In the genomic region with DNA sequence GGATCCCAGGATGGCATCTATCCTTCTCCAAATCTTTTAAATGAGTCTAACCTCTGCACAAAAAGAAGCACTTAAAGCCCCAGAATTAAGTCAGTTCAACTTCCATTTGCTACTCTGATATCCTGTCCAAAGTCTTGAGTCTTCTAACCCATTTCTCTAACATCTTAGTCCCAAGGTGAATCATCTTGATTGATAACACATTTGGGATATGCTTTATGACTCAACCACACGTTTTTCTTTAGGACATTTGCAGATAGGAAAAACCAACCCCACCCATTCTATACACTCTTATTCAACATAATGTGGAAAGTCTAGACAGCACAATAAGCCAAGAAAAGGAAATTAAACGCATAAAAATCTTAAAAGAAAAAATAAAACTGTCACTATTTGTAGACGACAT, we compare ENCODE assay signal across 24 cellular contexts.
"Had no signal": no experiment of that assay in that cellular context is flagged by ENCODE, and none has a peak within 500 bp of the region (broad histone marks: within the 10 kb centered on the region; RNA-seq: fewer than 3 reads in every experiment).

No MANE protein-coding gene starts in this region.

- H3K27me3 ChIP-seq: colonic mucosa, esophagus squamous epithelium, gastrocnemius medialis, heart right ventricle, left lung had no signal

- FAIRE-seq: endometrium, islet of Langerhans, keratinocyte had no signal

- H3K4me3 ChIP-seq: colonic mucosa, esophagus squamous epithelium, gastrocnemius medialis, heart right ventricle, left lung, lower lobe of right lung, mucosa of descending colon had no signal

- ATAC-seq: effector memory CD8-positive, alpha-beta T cell; esophagus mucosa; gastrocnemius medialis; heart right ventricle; left cardiac atrium; left lung; left ventricle myocardium superior; lower lobe of right lung; mucosa of descending colon had no signal

- H3K4me1 ChIP-seq: colonic mucosa, gastrocnemius medialis, heart right ventricle, left lung, lower lobe of right lung had no signal

- H3K27ac ChIP-seq: colonic mucosa, epithelial cell of prostate, esophagus squamous epithelium, gastrocnemius medialis, heart right ventricle, left lung, lower lobe of right lung had no signal

- H3K36me3 ChIP-seq: colonic mucosa, esophagus squamous epithelium, gastrocnemius medialis, heart right ventricle, left lung, lower lobe of right lung had no signal

- H3K9me3 ChIP-seq: colonic mucosa, esophagus squamous epithelium, gastrocnemius medialis, heart right ventricle, left lung, lower lobe of right lung, mucosa of descending colon had no signal

- DNase-seq: colonic mucosa; cortex of kidney; effector CD8-positive, alpha-beta T cell; effector memory CD8-positive, alpha-beta T cell; endodermal cell; erythroblast; esophagus squamous epithelium; foreskin melanocyte; gastrocnemius medialis; glutamatergic neuron; head of caudate nucleus; heart right ventricle; hippocampal formation; left cardiac atrium; left lung; left ventricle myocardium superior; lower lobe of right lung; mesenchymal stem cell; mucosa of descending colon had no signal
